In genomic region chr2:209556354-209556961, GRCh38 we compare ENCODE assay signal across 8 cellular contexts.
DNase-seq lines count a peak whose midpoint lies in the region; ATAC-seq, FAIRE-seq and TF ChIP-seq lines count a peak whose summit lies in the region.

No MANE protein-coding gene starts in this region.

- peak; percentile 81 for ATAC-seq in GM19351 (IDR thresholded peaks at IDR 0.05; ENCODE audit: unreplicated experiment)

- no peak overlapping the region for H3K27ac Mint-ChIP-seq in CD8-positive, alpha-beta memory T cell

- no peak for TF ChIP-seq POLR2A in transverse colon (IDR thresholded peaks at IDR 0.05)

- no peaks in the 10 kb centered on the region for H3K36me3 ChIP-seq in kidney (ENCODE audit: control insufficient read depth in 1 of 2, insufficient read depth in 2 of 2, low read length in 2 of 2)
- H3K36me3 ChIP-seq in CD8-positive, alpha-beta memory T cell (ENCODE audit: insufficient read depth, low read length) = no peaks in the 10 kb centered on the region
- H3K36me3 ChIP-seq in transverse colon = no peaks in the 10 kb centered on the region

- H3K9me3 ChIP-seq in kidney (ENCODE audit: control insufficient read depth in 1 of 2, low read length in 2 of 2) = no peaks in the 10 kb centered on the region
- no peaks in the 10 kb centered on the region for H3K9me3 ChIP-seq in CD8-positive, alpha-beta memory T cell (ENCODE audit: low read length)
- H3K9me3 ChIP-seq in transverse colon = no peaks in the 10 kb centered on the region

- H3K4me3 ChIP-seq in kidney (ENCODE audit: low read length in 2 of 2) (no peak overlapping the region), transverse colon (no peak overlapping the region)
- H3K4me3 ChIP-seq in CD8-positive, alpha-beta memory T cell (ENCODE audit: low read length) = no peak overlapping the region

- no peaks in the 10 kb centered on the region for H3K36me3 Mint-ChIP-seq in CD8-positive, alpha-beta memory T cell

- H3K9ac ChIP-seq in kidney (ENCODE audit: low read length in 2 of 2) = no peak overlapping the region

- H3K27me3 Mint-ChIP-seq in CD8-positive, alpha-beta memory T cell = no peaks in the 10 kb centered on the region

- no peak for TF ChIP-seq EP300 in transverse colon (IDR thresholded peaks at IDR 0.05; ENCODE audit: low read depth)

- TF ChIP-seq CTCF in VCaP (conservative IDR thresholded peaks at IDR 0.05) = peak; percentile 81
- TF ChIP-seq CTCF in kidney (IDR thresholded peaks at IDR 0.05; ENCODE audit: borderline replicate concordance, extremely low read depth, insufficient read depth) = peak; percentile 28
- peak in 2 of 5 experiments; percentile 5 to 7 for TF ChIP-seq CTCF in transverse colon (IDR thresholded peaks at IDR 0.05)

- no peak overlapping the region for H3K4me3 Mint-ChIP-seq in CD8-positive, alpha-beta memory T cell

- no peaks in the 10 kb centered on the region for H3K27me3 ChIP-seq in CD8-positive, alpha-beta memory T cell (ENCODE audit: insufficient read depth, low read length, poor library complexity, severe bottlenecking)
- no peaks in the 10 kb centered on the region for H3K27me3 ChIP-seq in transverse colon

- POLR2A ChIA-PET in CD8-positive, alpha-beta memory T cell (lab: Charles Lee) = no interaction called here

- H3K27ac ChIP-seq in VCaP (no peak overlapping the region), kidney (ENCODE audit: low read depth in 2 of 2, low read length in 2 of 2) (no peak overlapping the region), transverse colon (no peak overlapping the region)
- H3K27ac ChIP-seq in CD8-positive, alpha-beta memory T cell (ENCODE audit: low read depth, low read length) = no peak overlapping the region

- H3K4me1 ChIP-seq in kidney (ENCODE audit: control insufficient read depth in 1 of 2, insufficient read depth in 1 of 2, low read depth in 1 of 2, low read length in 2 of 2) = no peaks in the 10 kb centered on the region
- no peaks in the 10 kb centered on the region for H3K4me1 ChIP-seq in CD8-positive, alpha-beta memory T cell (ENCODE audit: insufficient read depth, low read length)
- no peaks in the 10 kb centered on the region for H3K4me1 ChIP-seq in transverse colon

- peaks cover 0 to 3% (median 0%) of the 10 kb centered on the region in 5 donors for H3K9me3 Mint-ChIP-seq in CD8-positive, alpha-beta memory T cell

- in situ Hi-C loops in transverse colon (cut with MboI; ENCODE audit: low pct_ligation_motif_present in 1 of 4, low pct_unique_long_range_greater_than_20kb in 1 of 4, low sequenced_read_pairs in 3 of 4) = no loop called here

- CTCF ChIA-PET in CD8-positive, alpha-beta memory T cell (lab: Charles Lee) = no interaction called here

- peak; percentile 66 for FAIRE-seq in kidney (lab: Jason Lieb, UNC)

- no peaks in the 10 kb centered on the region for H3K4me1 Mint-ChIP-seq in CD8-positive, alpha-beta memory T cell

- intact Hi-C loops in kidney (cut with DNase I) = no loop called here
- intact Hi-C loops in transverse colon (cut with DNase I; ENCODE audit: low total_unique reads) = no loop called here

- WGBS in transverse colon (ENCODE audit: low coverage in 1 of 2), 2 donors = 37 to 61% methylated on average over 3 to 4 of the region's 4 CpGs

- peak; percentile 5 for DNase-seq in COLO668 (lab: John Stamatoyannopoulos, UW; ENCODE audit: unreplicated experiment)
- DNase-seq in HPDE6-E6E7 (ENCODE audit: extremely low spot score) = peak; percentile 27
- DNase-seq in kidney = no peak
- DNase-seq in CD8-positive, alpha-beta memory T cell = no peak
- no peak for DNase-seq in islet precursor cell
- DNase-seq in transverse colon = no peak

Comparison
In these comparisons a context has a peak if more than half of its experiments do, and no peak if none do; other contexts are left out.
1. DNase-seq: peak in COLO668 (single experiment) and HPDE6-E6E7 (single experiment); none in kidney (single experiment), CD8-positive, alpha-beta memory T cell (0 of 5), islet precursor cell (single experiment) and transverse colon (single experiment).